Comparison of ENCODE assay signal across 11 cellular contexts in genomic region chr19:16252459-16253205, GRCh38. TPM values are rescaled to one million over a fixed set of nuclear protein-coding genes. Genes with fewer than 3 reads are reported as not detected.
DNase-seq lines count a peak whose midpoint lies in the region; ATAC-seq, FAIRE-seq and TF ChIP-seq lines count a peak whose summit lies in the region.
"Had no signal": no experiment of that assay in that cellular context is flagged by ENCODE, and none has a peak within 500 bp of the region (broad histone marks: within the 10 kb centered on the region; RNA-seq: fewer than 3 reads in every experiment).

No MANE protein-coding gene starts in this region.

- no peaks in the 10 kb centered on the region for H4K20me1 ChIP-seq in GM12878 (ENCODE audit: control insufficient read depth, insufficient read depth)

- H3K27ac ChIP-seq in right atrium auricular region: peak overlapping the region in 1 of 2 donors; percentile 48
- no peak overlapping the region for H3K27ac ChIP-seq in GM12878 (ENCODE audit: control insufficient read depth, insufficient read depth)

- H3K36me3 ChIP-seq in right atrium auricular region (no peaks in the 10 kb centered on the region), GM12878 (ENCODE audit: control insufficient read depth in 2 of 2, insufficient read depth in 2 of 2, low read length in 1 of 2) (no peaks in the 10 kb centered on the region)

- DNase-seq in Right ventricle myocardium superior: peak; percentile 58
- no peak for DNase-seq in right atrium auricular region (ENCODE audit: low spot score)
- DNase-seq in GM12878 (ENCODE audit: low read depth, low spot score): peak; percentile 24
- DNase-seq in memory B cell (ENCODE audit: low spot score in 2 of 2): peak in 1 of 2 donors; percentile 39
- DNase-seq in WTC11 (ENCODE audit: low spot score): no peak
- no peak for DNase-seq in Calu3
- no peak for DNase-seq in 8988T
- DNase-seq: activated naive CD8-positive, alpha-beta T cell treated with anti-CD3 and anti-CD28 coated beads, Interleukin-2, amount 10 ng/mL, durations not matched to agents 7 days and 5 days; DMS153; NCI-H526 had no signal

- H3K4me1 ChIP-seq in right atrium auricular region: no peaks in the 10 kb centered on the region
- H3K4me1 ChIP-seq in GM12878 (ENCODE audit: control insufficient read depth, insufficient read depth, low read length): peaks cover 19% of the 10 kb centered on the region

- RAD21 ChIA-PET in GM12878 (lab: Charles Lee; ENCODE audit: unreplicated experiment): no interaction called here

- no peak overlapping the region for H2AFZ ChIP-seq in GM12878 (ENCODE audit: control insufficient read depth, low read depth, low read length)

- ATAC-seq in Right ventricle myocardium superior (ENCODE audit: poor library complexity) (peak; percentile 54), GM12878 (peak; percentile 84), memory B cell (ENCODE audit: low read depth) (peak; percentile 85), WTC11 (no peak), HG03457 (IDR thresholded peaks at IDR 0.05; ENCODE audit: unreplicated experiment) (no peak)

- SMC1A ChIA-PET in GM12878 (lab: Charles Lee; ENCODE audit: uncharacterized antibody, unreplicated experiment): no interaction called here

- H3K4me2 ChIP-seq in GM12878 (ENCODE audit: control insufficient read depth, insufficient read depth): no peak overlapping the region

- no peaks in the 10 kb centered on the region for H3K79me2 ChIP-seq in GM12878 (ENCODE audit: control insufficient read depth, insufficient read depth, low read length)

- TF ChIP-seq RAD21 in GM12878 (IDR thresholded peaks at IDR 0.05; ENCODE audit: insufficient read depth, low read depth, low read length): no peak

- intact Hi-C loops in Right ventricle myocardium superior (cut with DNase I): no loop called here
- intact Hi-C loops in GM12878 (cut with micrococcal nuclease; ENCODE audit: unreplicated experiment): no loop called here
- intact Hi-C loops in Calu3 (cut with micrococcal nuclease; ENCODE audit: unreplicated experiment): no loop called here

- H3K27me3 ChIP-seq in right atrium auricular region: no peaks in the 10 kb centered on the region
- H3K27me3 ChIP-seq in GM12878 (replicated peaks in 1 of 2; ENCODE audit: control insufficient read depth in 2 of 2, insufficient read depth in 2 of 2, low read length in 1 of 2): no peaks in the 10 kb centered on the region

- TF ChIP-seq CTCF in right atrium auricular region (IDR thresholded peaks at IDR 0.05) (no peak), GM12878 (IDR thresholded peaks at IDR 0.05 in 2 of 3, conservative IDR thresholded peaks at IDR 0.05 in 1 of 3; ENCODE audit: control insufficient read depth in 2 of 3, extremely low read depth in 1 of 3, insufficient read depth in 1 of 3, low read depth in 3 of 3, low read length in 3 of 3) (no peak), WTC11 (IDR thresholded peaks at IDR 0.05) (no peak), Calu3 (IDR thresholded peaks at IDR 0.05; ENCODE audit: unreplicated experiment) (no peak)

- in situ Hi-C loops in GM12878 (cut with MboI): no loop called here

- peak overlapping the region; percentile 50 for H3K4me3 Mint-ChIP-seq in memory B cell
- H3K4me3 Mint-ChIP-seq in WTC11: no peak overlapping the region
- no peak overlapping the region for H3K4me3 Mint-ChIP-seq in Calu3 (ENCODE audit: low read depth, unreplicated experiment)
- H3K4me3 Mint-ChIP-seq: activated naive CD8-positive, alpha-beta T cell treated with anti-CD3 and anti-CD28 coated beads, Interleukin-2, amount 10 ng/mL, durations not matched to agents 7 days and 5 days had no signal

- peaks cover 3% of the 10 kb centered on the region for H3K9me3 Mint-ChIP-seq in memory B cell
- 0 out of 2 replicates have a peak, but pooled peaks cover 4% of the 10 kb centered on the region for H3K9me3 Mint-ChIP-seq in WTC11
- no peaks in the 10 kb centered on the region for H3K9me3 Mint-ChIP-seq in Calu3 (ENCODE audit: low read depth, unreplicated experiment)
- H3K9me3 Mint-ChIP-seq: activated naive CD8-positive, alpha-beta T cell treated with anti-CD3 and anti-CD28 coated beads, Interleukin-2, amount 10 ng/mL, durations not matched to agents 7 days and 5 days had no signal

- no peak for FAIRE-seq in GM12878 (lab: Jason Lieb, UNC)

- no peak overlapping the region for H3K9ac ChIP-seq in GM12878 (ENCODE audit: control insufficient read depth, insufficient read depth, low read length)

- H3K27me3 Mint-ChIP-seq in memory B cell (no peaks in the 10 kb centered on the region), WTC11 (ENCODE audit: low read depth) (no peaks in the 10 kb centered on the region), Calu3 (ENCODE audit: unreplicated experiment) (peaks cover 3% of the 10 kb centered on the region)

- 65% methylated on average over 17 of the region's 23 CpGs for WGBS in GM12878 (ENCODE audit: insufficient coverage, insufficient replicate concordance, low lambda C conversion rate, missing lambda C conversion rate)

- no TSS peak for BruUV-seq in GM12878 (replicated peaks; lab: Mats Ljungman, UMichigan)
- BruUV-seq in Calu3 (replicated peaks; lab: Mats Ljungman, UMichigan): no TSS peak

- CTCF ChIA-PET in GM12878 (lab: Yijun Ruan, JAX) (interaction anchor here (9.5 kb wide), 1 partner anchor 130 kb away, joined by 192 read pairs; no protein-coding TSS in a partner anchor), WTC11 (lab: Charles Lee) (interaction anchor here (2.1 kb wide), 1 partner anchor 130 kb away, joined by 15 read pairs; no protein-coding TSS in a partner anchor), Calu3 (lab: Charles Lee) (no interaction called here)

- POLR2A ChIA-PET in GM12878 (lab: Charles Lee): no interaction called here
- POLR2A ChIA-PET in WTC11 (lab: Charles Lee): no interaction called here

- no peak overlapping the region for H3K4me3 ChIP-seq in right atrium auricular region
- H3K4me3 ChIP-seq in GM12878: no peak overlapping the region

- no peak for TF ChIP-seq POLR2A in GM12878 (IDR thresholded peaks at IDR 0.05; ENCODE audit: low read depth, low read length)

- H3K9me3 ChIP-seq in right atrium auricular region (no peaks in the 10 kb centered on the region), GM12878 (replicated peaks; ENCODE audit: control insufficient read depth, insufficient read depth, low read length) (no peaks in the 10 kb centered on the region)

- peak; percentile 56; a peak in 2 of 4 replicates for TF ChIP-seq EP300 in GM12878 (IDR thresholded peaks at IDR 0.05; ENCODE audit: borderline replicate concordance in 1 of 2, control insufficient read depth in 1 of 2, low read depth in 2 of 2, low read length in 2 of 2)

- H3K36me3 Mint-ChIP-seq in memory B cell: peaks cover 3% of the 10 kb centered on the region
- no peaks in the 10 kb centered on the region for H3K36me3 Mint-ChIP-seq in WTC11
- no peaks in the 10 kb centered on the region for H3K36me3 Mint-ChIP-seq in Calu3 (ENCODE audit: insufficient read depth, unreplicated experiment)
- H3K36me3 Mint-ChIP-seq: activated naive CD8-positive, alpha-beta T cell treated with anti-CD3 and anti-CD28 coated beads, Interleukin-2, amount 10 ng/mL, durations not matched to agents 7 days and 5 days had no signal

- H3K4me1 Mint-ChIP-seq in memory B cell: peaks cover 21% of the 10 kb centered on the region
- no peaks in the 10 kb centered on the region for H3K4me1 Mint-ChIP-seq in WTC11
- no peaks in the 10 kb centered on the region for H3K4me1 Mint-ChIP-seq in Calu3 (ENCODE audit: low read depth, unreplicated experiment)

- no peak overlapping the region for H3K27ac Mint-ChIP-seq in memory B cell
- no peak overlapping the region for H3K27ac Mint-ChIP-seq in WTC11
- H3K27ac Mint-ChIP-seq in Calu3 (ENCODE audit: unreplicated experiment): no peak overlapping the region
- H3K27ac Mint-ChIP-seq: activated naive CD8-positive, alpha-beta T cell treated with anti-CD3 and anti-CD28 coated beads, Interleukin-2, amount 10 ng/mL, durations not matched to agents 7 days and 5 days had no signal

TF ChIP-seq in WTC11, 78 proteins besides CTCF, POLR2A, EP300 and RAD21:
- TF ChIP-seq ZNF232 (CRISPR knock-in tag; IDR thresholded peaks at IDR 0.05): no peak
- TF ChIP-seq JAZF1 (CRISPR knock-in tag; IDR thresholded peaks at IDR 0.05): no peak
- no peak for TF ChIP-seq ESRRA (CRISPR knock-in tag; IDR thresholded peaks at IDR 0.05; ENCODE audit: borderline replicate concordance)
- TF ChIP-seq TEAD4 (CRISPR knock-in tag; IDR thresholded peaks at IDR 0.05): no peak
- no peak for TF ChIP-seq CBFB (CRISPR knock-in tag; IDR thresholded peaks at IDR 0.05; ENCODE audit: low read depth)

RNA-seq across cellular contexts. Expression of gene AP1M1, which starts 54.9 kb away (rescaled TPM):
- 35.6 TPM for total RNA-seq in Right ventricle myocardium superior
- 10 to 100 TPM; 54.8 to 70.2 TPM for total RNA-seq in right atrium auricular region
- total RNA-seq in GM12878 (2013; cell fraction: nucleolus; rRNA removed): 32.4 and 32.5 TPM in 2 replicates
- 60.9 and 74.8 TPM in 2 replicates for total RNA-seq in GM12878 (2014; rRNA removed)
- 26.7 and 28.8 TPM in 2 replicates for total RNA-seq in GM12878 (2014; rRNA removed; fragmentation: Illumina TruSeq; extraction: Trizol)
- 74.7 and 76.5 TPM in 2 replicates for total RNA-seq in GM12878 (2021)
- polyA plus RNA-seq in GM12878 (2011; ENCODE audit: low read depth): 18.0 TPM
- 25.4 and 37.8 TPM in 2 replicates for polyA plus RNA-seq in GM12878 (2011; rRNA removed)
- polyA plus RNA-seq in GM12878 (2011; cell fraction: cytosol; rRNA removed): 53.3 and 59.2 TPM in 2 replicates
- polyA plus RNA-seq in GM12878 (2011; cell fraction: nucleus; rRNA removed): 80.0 and 94.6 TPM in 2 replicates
- polyA plus RNA-seq in GM12878 (2012): 51.9 and 71.8 TPM in 2 replicates
- 33.8 and 36.8 TPM in 2 replicates for polyA plus RNA-seq in GM12878 (2014; fragmentation: Illumina TruSeq; extraction: Trizol)
- 1 to 10 TPM; 1.0 to 5.6 TPM for polyA plus RNA-seq in GM12878 (2014; fragmentation: Nextera tagmentation; extraction: Ambion mirVana)
- 51.6 and 64.7 TPM in 2 replicates for polyA plus RNA-seq in GM12878 (2014; rRNA removed)
- 100 to 1,000 TPM; 108 to 116 TPM for polyA plus RNA-seq in GM12878 (2016; fragmentation: Nextera tagmentation; extraction: Ambion mirVana)
- 37.5 and 44.4 TPM in 2 replicates for polyA minus RNA-seq in GM12878 (2011; rRNA and poly(A)+ RNA removed)
- 26.2 and 33.3 TPM in 2 replicates for polyA minus RNA-seq in GM12878 (2011; cell fraction: cytosol; rRNA and poly(A)+ RNA removed)
- polyA minus RNA-seq in GM12878 (2011; cell fraction: nucleus; rRNA and poly(A)+ RNA removed): 24.3 and 42.8 TPM in 2 replicates
- total RNA-seq in WTC11 (2021): 27.7 to 34.5 TPM (median 30.5 TPM) in 3 replicates
- 28.7 and 31.5 TPM in 2 replicates for total RNA-seq in Calu3 (2022)

Comparison
In these comparisons a context has a peak if more than half of its experiments do, and no peak if none do; other contexts are left out.
1. DNase-seq: peak in Right ventricle myocardium superior (single experiment) and GM12878 (single experiment); none in right atrium auricular region (single experiment), WTC11 (single experiment), Calu3 (single experiment) and 8988T (single experiment).
2. ATAC-seq: peak in Right ventricle myocardium superior (single experiment), GM12878 (single experiment) and memory B cell (single experiment); none in WTC11 (single experiment) and HG03457 (single experiment).